In genomic region chr6:166903027-166903426, GRCh38 we compare ENCODE assay signal across 17 cellular contexts. TPM values are rescaled to one million over a fixed set of nuclear protein-coding genes. Genes with fewer than 3 reads are reported as not detected.
DNase-seq lines count a peak whose midpoint lies in the region; TF ChIP-seq lines count a peak whose summit lies in the region.
"Had no signal": no experiment of that assay in that cellular context is flagged by ENCODE, and none has a peak within 500 bp of the region (broad histone marks: within the 10 kb centered on the region; RNA-seq: fewer than 3 reads in every experiment).

No MANE protein-coding gene starts in this region.

- H3K9me3 ChIP-seq in endodermal cell (ENCODE audit: control insufficient read depth, low read length) (no peaks in the 10 kb centered on the region), trophoblast cell (ENCODE audit: insufficient read depth, low read depth, low read length) (peaks cover 13% of the 10 kb centered on the region)
- H3K9me3 ChIP-seq: BE2C, SJCRH30 had no signal

- no peak overlapping the region for H4K91ac ChIP-seq in trophoblast cell (ENCODE audit: low read depth, low read length)

- H2BK5ac ChIP-seq in trophoblast cell (ENCODE audit: low read depth, low read length, poor library complexity) = no peak overlapping the region

- H3K9ac ChIP-seq in endodermal cell (ENCODE audit: extremely low read depth, low read length, poor library complexity, severe bottlenecking) (no peak overlapping the region), trophoblast cell (ENCODE audit: low read length) (no peak overlapping the region)

- no peak overlapping the region for H3K4ac ChIP-seq in trophoblast cell (ENCODE audit: low read depth, low read length)

- H3K23ac ChIP-seq in trophoblast cell (ENCODE audit: low read length) = no peak overlapping the region

- H2AFZ ChIP-seq in trophoblast cell (ENCODE audit: insufficient read depth, low read length, poor library complexity) = no peak overlapping the region

- peaks cover 15% of the 10 kb centered on the region for H3K27me3 Mint-ChIP-seq in endodermal cell (ENCODE audit: insufficient read depth)
- H3K27me3 Mint-ChIP-seq: CD4-positive, alpha-beta memory T cell had no signal

- H4K12ac ChIP-seq in trophoblast cell (ENCODE audit: low read depth, low read length) = no peak overlapping the region

- H3K18ac ChIP-seq in trophoblast cell (ENCODE audit: low read length) = no peak overlapping the region

- whole genome bisulfite sequencing in endodermal cell (ENCODE audit: insufficient coverage in 1 of 2, insufficient read length in 1 of 2), 2 experiments = 93 to 96% methylated on average over 8 of the region's 8 CpGs
- WGBS in trophoblast cell (ENCODE audit: extremely low coverage, insufficient coverage, insufficient read length) = no CpG with 5 or more reads among the region's 8 CpGs

- H2BK12ac ChIP-seq in trophoblast cell (ENCODE audit: low read length) = no peak overlapping the region

- H3K27ac ChIP-seq in endodermal cell (ENCODE audit: low read depth, low read length) = peak overlapping the region; percentile 24
- H3K27ac ChIP-seq in trophoblast cell (ENCODE audit: low read depth, low read length) = no peak overlapping the region
- H3K27ac ChIP-seq: SJCRH30 had no signal

- H2AK5ac ChIP-seq in trophoblast cell (ENCODE audit: low read length) = no peak overlapping the region

- no peak overlapping the region for H4K8ac ChIP-seq in trophoblast cell (ENCODE audit: low read depth, low read length)

- H3K36me3 ChIP-seq in endodermal cell (ENCODE audit: control insufficient read depth, insufficient read depth, low read length) (no peaks in the 10 kb centered on the region), trophoblast cell (ENCODE audit: control insufficient read depth in 1 of 2, insufficient read depth in 2 of 2, low read length in 2 of 2) (no peaks in the 10 kb centered on the region)
- H3K36me3 ChIP-seq: BE2C, SJCRH30 had no signal

- no peak overlapping the region for H3K4me3 ChIP-seq in endodermal cell (ENCODE audit: low read length)
- H3K4me3 ChIP-seq in trophoblast cell (ENCODE audit: low read depth, low read length) = no peak overlapping the region
- H3K4me3 ChIP-seq: SJCRH30 had no signal

- H3K79me2 ChIP-seq in trophoblast cell (ENCODE audit: control insufficient read depth, insufficient read depth, low read length, poor library complexity) = peaks cover 2% of the 10 kb centered on the region

- no peak overlapping the region for H3K4me3 Mint-ChIP-seq in endodermal cell
- H3K4me3 Mint-ChIP-seq: CD4-positive, alpha-beta memory T cell had no signal

- no peak overlapping the region for H3K14ac ChIP-seq in trophoblast cell (ENCODE audit: low read length)

- peaks cover 13% of the 10 kb centered on the region for H3K36me3 Mint-ChIP-seq in endodermal cell (ENCODE audit: low read depth)

- no peak for TF ChIP-seq CTCF in GM20000 (IDR thresholded peaks at IDR 0.05; ENCODE audit: extremely low read depth, missing control alignments)
- no peak for TF ChIP-seq CTCF in endodermal cell (conservative IDR thresholded peaks at IDR 0.05)

- no peak overlapping the region for H3K4me2 ChIP-seq in trophoblast cell (ENCODE audit: low read length)

- no peaks in the 10 kb centered on the region for H3K27me3 ChIP-seq in endodermal cell (ENCODE audit: control insufficient read depth, insufficient read depth, low read length, poor library complexity, severe bottlenecking)
- H3K27me3 ChIP-seq in trophoblast cell (ENCODE audit: insufficient read depth, low read length) = no peaks in the 10 kb centered on the region
- H3K27me3 ChIP-seq: BE2C had no signal

- DNase-seq in GM20000 (ENCODE audit: low spot score) = peak; percentile 6
- DNase-seq in RKO (ENCODE audit: low spot score) = peak; percentile 75
- DNase-seq in endodermal cell = no peak
- DNase-seq in trophoblast cell = peak; percentile 80 to 85
- no peak for DNase-seq in COR-L47 (lab: John Stamatoyannopoulos, UW)
- DNase-seq in SW 1271 (lab: John Stamatoyannopoulos, UW) = no peak
- no peak for DNase-seq in mesenteric fat pad (ENCODE audit: low spot score)
- DNase-seq: BE2C; CD4-positive, alpha-beta memory T cell; DND-41; GDM1; KBM-7; NCI-H1092 treated with DMSO at 0.1 percent for 48 hours; NCI-H1694 treated with DMSO at 0.1 percent for 48 hours; NCI-H2171 treated with DMSO at 0.1 percent for 48 hours; NCI-H510A; SJCRH30 had no signal

- H3K27ac Mint-ChIP-seq in endodermal cell = no peak overlapping the region

- H3K4me1 ChIP-seq in endodermal cell (ENCODE audit: control insufficient read depth, insufficient read depth, low read length) = no peaks in the 10 kb centered on the region
- H3K4me1 ChIP-seq in trophoblast cell (ENCODE audit: control insufficient read depth in 1 of 2, insufficient read depth in 2 of 2, low read length in 2 of 2) = no peaks in the 10 kb centered on the region
- H3K4me1 ChIP-seq: BE2C, SJCRH30 had no signal

- peaks cover 10% of the 10 kb centered on the region for H3K4me1 Mint-ChIP-seq in endodermal cell

- peaks cover 22% of the 10 kb centered on the region for H3K9me3 Mint-ChIP-seq in endodermal cell

- H3K79me1 ChIP-seq in trophoblast cell (ENCODE audit: low read length) = no peaks in the 10 kb centered on the region

- H2BK120ac ChIP-seq in trophoblast cell (ENCODE audit: insufficient read depth, low read length, poor library complexity) = no peak overlapping the region

RNA-seq across cellular contexts. Expression of gene RNASET2, which starts 53.3 kb away (rescaled TPM):
- total RNA-seq in endodermal cell (10 to 100 TPM; 25.8 to 29.3 TPM), mesenteric fat pad (50.6 TPM)
- polyA plus RNA-seq in endodermal cell (2013, experiment 1 of 2) = 15.1 TPM
- polyA plus RNA-seq in endodermal cell (2013, experiment 2 of 2) = 18.5 TPM
- polyA plus RNA-seq in trophoblast cell (2013) = 10.8 and 11.8 TPM in 2 replicates

Comparison
In these comparisons a context has a peak if more than half of its experiments do, and no peak if none do; other contexts are left out.
1. DNase-seq: peak in GM20000 (single experiment), RKO (single experiment) and trophoblast cell (2 of 2); none in endodermal cell (single experiment), COR-L47 (single experiment), SW 1271 (0 of 2) and mesenteric fat pad (single experiment).